Comparison of ENCODE assay signal across 11 cellular contexts in genomic region chr10:106931159-106931852, GRCh38.
DNase-seq lines count a peak whose midpoint lies in the region; ATAC-seq and TF ChIP-seq lines count a peak whose summit lies in the region.
"Had no signal": no experiment of that assay in that cellular context is flagged by ENCODE, and none has a peak within 500 bp of the region (broad histone marks: within the 10 kb centered on the region; RNA-seq: fewer than 3 reads in every experiment).

No MANE protein-coding gene starts in this region.

- TF ChIP-seq CTCF in GM20000 (IDR thresholded peaks at IDR 0.05; ENCODE audit: extremely low read depth, missing control alignments) (no peak), brain (conservative IDR thresholded peaks at IDR 0.05) (no peak)

- no peaks in the 10 kb centered on the region for H3K36me3 Mint-ChIP-seq in brain
- no peaks in the 10 kb centered on the region for H3K36me3 Mint-ChIP-seq in T-helper 17 cell (ENCODE audit: low read depth)
- H3K36me3 Mint-ChIP-seq in activated T-helper 2 cell treated with anti-CD3 and anti-CD28 coated beads, Interferon-gamma antibody, Interleukin-2, Interleukin-4, amounts not matched to agents 10 μg/mL and 5 μg/mL and 100 μg/mL, durations not matched to agents 14 hours and 24 hours and 36 hours (ENCODE audit: low read depth), result no peaks in the 10 kb centered on the region
- H3K36me3 Mint-ChIP-seq: activated naive CD8-positive, alpha-beta T cell treated with anti-CD3 and anti-CD28 coated beads, Interleukin-2, amount 10 ng/mL, durations not matched to agents 7 days and 5 days had no signal

- H3K4me1 Mint-ChIP-seq in brain, result peaks cover 35% of the 10 kb centered on the region
- no peaks in the 10 kb centered on the region for H3K4me1 Mint-ChIP-seq in T-helper 17 cell
- H3K4me1 Mint-ChIP-seq in activated T-helper 2 cell treated with anti-CD3 and anti-CD28 coated beads, Interferon-gamma antibody, Interleukin-2, Interleukin-4, amounts not matched to agents 10 μg/mL and 5 μg/mL and 100 μg/mL, durations not matched to agents 14 hours and 24 hours and 36 hours (ENCODE audit: low read depth), result no peaks in the 10 kb centered on the region
- H3K4me1 Mint-ChIP-seq: activated naive CD8-positive, alpha-beta T cell treated with anti-CD3 and anti-CD28 coated beads, Interleukin-2, amount 10 ng/mL, durations not matched to agents 7 days and 5 days had no signal

- H3K4me3 Mint-ChIP-seq in brain (no peak overlapping the region), T-helper 17 cell (no peak overlapping the region)
- H3K4me3 Mint-ChIP-seq in activated T-helper 2 cell treated with anti-CD3 and anti-CD28 coated beads, Interferon-gamma antibody, Interleukin-2, Interleukin-4, amounts not matched to agents 10 μg/mL and 5 μg/mL and 100 μg/mL, durations not matched to agents 14 hours and 24 hours and 36 hours (ENCODE audit: low read depth), result no peak overlapping the region
- H3K4me3 Mint-ChIP-seq: activated naive CD8-positive, alpha-beta T cell treated with anti-CD3 and anti-CD28 coated beads, Interleukin-2, amount 10 ng/mL, durations not matched to agents 7 days and 5 days; stimulated activated naive CD8-positive, alpha-beta T cell treated with anti-CD3 and anti-CD28 coated beads, Interleukin-15, Interleukin-2, amounts not matched to agents 100 ng/mL and 50 ng/mL, for 24 hours had no signal

- H3K27ac Mint-ChIP-seq in brain (peak overlapping the region in 3 of 5 experiments; percentile 2 to 24 (median 6)), T-helper 17 cell (no peak overlapping the region)
- H3K27ac Mint-ChIP-seq in activated T-helper 2 cell treated with anti-CD3 and anti-CD28 coated beads, Interferon-gamma antibody, Interleukin-2, Interleukin-4, amounts not matched to agents 10 μg/mL and 5 μg/mL and 100 μg/mL, durations not matched to agents 14 hours and 24 hours and 36 hours, result no peak overlapping the region
- H3K27ac Mint-ChIP-seq: activated naive CD8-positive, alpha-beta T cell treated with anti-CD3 and anti-CD28 coated beads, Interleukin-2, amount 10 ng/mL, durations not matched to agents 7 days and 5 days; stimulated activated naive CD8-positive, alpha-beta T cell treated with anti-CD3 and anti-CD28 coated beads, Interleukin-15, Interleukin-2, amounts not matched to agents 100 ng/mL and 50 ng/mL, for 24 hours had no signal

- no peaks in the 10 kb centered on the region for H3K27me3 Mint-ChIP-seq in brain
- H3K27me3 Mint-ChIP-seq in T-helper 17 cell, result no peaks in the 10 kb centered on the region
- H3K27me3 Mint-ChIP-seq in activated T-helper 2 cell treated with anti-CD3 and anti-CD28 coated beads, Interferon-gamma antibody, Interleukin-2, Interleukin-4, amounts not matched to agents 10 μg/mL and 5 μg/mL and 100 μg/mL, durations not matched to agents 14 hours and 24 hours and 36 hours (ENCODE audit: low read depth), result no peaks in the 10 kb centered on the region
- H3K27me3 Mint-ChIP-seq: activated naive CD8-positive, alpha-beta T cell treated with anti-CD3 and anti-CD28 coated beads, Interleukin-2, amount 10 ng/mL, durations not matched to agents 7 days and 5 days; stimulated activated naive CD8-positive, alpha-beta T cell treated with anti-CD3 and anti-CD28 coated beads, Interleukin-15, Interleukin-2, amounts not matched to agents 100 ng/mL and 50 ng/mL, for 24 hours had no signal

- H3K9me3 Mint-ChIP-seq in brain, result no peaks in the 10 kb centered on the region
- H3K9me3 Mint-ChIP-seq in activated T-helper 2 cell treated with anti-CD3 and anti-CD28 coated beads, Interferon-gamma antibody, Interleukin-2, Interleukin-4, amounts not matched to agents 10 μg/mL and 5 μg/mL and 100 μg/mL, durations not matched to agents 14 hours and 24 hours and 36 hours, result peaks cover 5% of the 10 kb centered on the region
- H3K9me3 Mint-ChIP-seq: stimulated activated naive CD8-positive, alpha-beta T cell treated with anti-CD3 and anti-CD28 coated beads, Interleukin-15, Interleukin-2, amounts not matched to agents 100 ng/mL and 50 ng/mL, for 24 hours had no signal

- peak; percentile 60 for DNase-seq in GM20000 (ENCODE audit: low spot score)
- no peak for DNase-seq in T-helper 17 cell
- no peak for DNase-seq in superior temporal gyrus (ENCODE audit: extremely low spot score)
- DNase-seq in NCI-H1436 treated with DMSO at 0.1 percent for 48 hours (lab: John Stamatoyannopoulos, UW), result no peak
- DNase-seq in activated T-helper 2 cell treated with anti-CD3 and anti-CD28 coated beads, Interferon-gamma antibody, Interleukin-2, Interleukin-4, amounts not matched to agents 10 μg/mL and 5 μg/mL and 100 μg/mL, durations not matched to agents 14 hours and 24 hours and 36 hours (ENCODE audit: low spot score), result no peak
- DNase-seq: activated naive CD8-positive, alpha-beta T cell treated with anti-CD3 and anti-CD28 coated beads, Interleukin-2, amount 10 ng/mL, durations not matched to agents 7 days and 5 days; kidney had no signal

- H3K9me3 ChIP-seq in T-helper 17 cell (ENCODE audit: control insufficient read depth, low read length, poor library complexity, severe bottlenecking), result no peaks in the 10 kb centered on the region

- ATAC-seq in GM18502 (IDR thresholded peaks at IDR 0.05; ENCODE audit: poor library complexity, unreplicated experiment) (peak; percentile 78), HG03066 (IDR thresholded peaks at IDR 0.05; ENCODE audit: low read depth, unreplicated experiment) (peak; percentile 67), T-helper 17 cell (no peak)

- intact Hi-C loops in activated T-helper 2 cell treated with anti-CD3 and anti-CD28 coated beads, Interferon-gamma antibody, Interleukin-2, Interleukin-4, amounts not matched to agents 10 μg/mL and 5 μg/mL and 100 μg/mL, durations not matched to agents 14 hours and 24 hours and 36 hours (cut with micrococcal nuclease), result no loop called here

Comparison
In these comparisons a context has a peak if more than half of its experiments do, and no peak if none do; other contexts are left out.
1. H3K27ac Mint-ChIP-seq: peak in brain (3 of 5); none in T-helper 17 cell (single experiment) and activated T-helper 2 cell treated with anti-CD3 and anti-CD28 coated beads, Interferon-gamma antibody, Interleukin-2, Interleukin-4, amounts not matched to agents 10 μg/mL and 5 μg/mL and 100 μg/mL, durations not matched to agents 14 hours and 24 hours and 36 hours (single experiment).